21 cellular contexts compared by ENCODE assay signal in genomic region chr16:87707714-87708113, GRCh38.
"Had no signal": no experiment of that assay in that cellular context is flagged by ENCODE, and none has a peak within 500 bp of the region (broad histone marks: within the 10 kb centered on the region; RNA-seq: fewer than 3 reads in every experiment).

No MANE protein-coding gene starts in this region.

- H3K27ac Mint-ChIP-seq: nephron; stimulated activated memory B cell treated with anti-CD40 and anti-IgM and Interleukin-4, amounts not matched to agents 10 μg/mL and 1 μg/mL and 100 μg/mL, for 72 hours; stimulated activated naive CD8-positive, alpha-beta T cell treated with anti-CD3 and anti-CD28 coated beads, Interleukin-15, Interleukin-2, amounts not matched to agents 100 ng/mL and 50 ng/mL, for 24 hours had no signal

- H3K9me3 Mint-ChIP-seq: nephron; stimulated activated memory B cell treated with anti-CD40 and anti-IgM and Interleukin-4, amounts not matched to agents 10 μg/mL and 1 μg/mL and 100 μg/mL, for 72 hours; stimulated activated naive CD8-positive, alpha-beta T cell treated with anti-CD3 and anti-CD28 coated beads, Interleukin-15, Interleukin-2, amounts not matched to agents 100 ng/mL and 50 ng/mL, for 24 hours had no signal

- DNase-seq: effector memory CD4-positive, alpha-beta T cell; gastrocnemius medialis; islet precursor cell; left ventricle myocardium inferior; lower lobe of right lung; mesenchymal stem cell; midbrain; psoas muscle; retina; right lobe of liver; stimulated activated CD4-positive, alpha-beta T cell treated with anti-CD3 and anti-CD28 coated beads, Interleukin-4, amount 100 ng/mL, for 1 hour; stimulated activated CD8-positive, alpha-beta memory T cell treated with anti-CD3 and anti-CD28 coated beads, Interleukin-4, amount 100 ng/mL, for 48 hours; tibial artery; uterus had no signal

- H3K36me3 ChIP-seq: uterus had no signal

- H3K27me3 ChIP-seq: esophagus muscularis mucosa, gastrocnemius medialis, neutrophil, right lobe of liver, tibial artery, upper lobe of left lung, uterus had no signal

- H3K27me3 Mint-ChIP-seq: stimulated activated memory B cell treated with anti-CD40 and anti-IgM and Interleukin-4, amounts not matched to agents 10 μg/mL and 1 μg/mL and 100 μg/mL, for 72 hours; stimulated activated naive CD8-positive, alpha-beta T cell treated with anti-CD3 and anti-CD28 coated beads, Interleukin-15, Interleukin-2, amounts not matched to agents 100 ng/mL and 50 ng/mL, for 24 hours had no signal

- H3K27ac ChIP-seq: epithelial cell of prostate, esophagus muscularis mucosa, gastrocnemius medialis, left ventricle myocardium inferior, lower lobe of right lung, neutrophil, psoas muscle, right lobe of liver, tibial artery, upper lobe of left lung, uterus had no signal

- H3K4me3 ChIP-seq: esophagus muscularis mucosa, gastrocnemius medialis, left ventricle myocardium inferior, lower lobe of right lung, psoas muscle, right lobe of liver, tibial artery, upper lobe of left lung, uterus had no signal

- ATAC-seq: gastrocnemius medialis; lower lobe of right lung; psoas muscle; right lobe of liver; stimulated activated memory B cell treated with anti-CD40 and anti-IgM and Interleukin-4, amounts not matched to agents 10 μg/mL and 1 μg/mL and 100 μg/mL, for 72 hours had no signal

- H3K4me3 Mint-ChIP-seq: nephron; stimulated activated memory B cell treated with anti-CD40 and anti-IgM and Interleukin-4, amounts not matched to agents 10 μg/mL and 1 μg/mL and 100 μg/mL, for 72 hours; stimulated activated naive CD8-positive, alpha-beta T cell treated with anti-CD3 and anti-CD28 coated beads, Interleukin-15, Interleukin-2, amounts not matched to agents 100 ng/mL and 50 ng/mL, for 24 hours had no signal

- H3K9me3 ChIP-seq: esophagus muscularis mucosa, gastrocnemius medialis, left ventricle myocardium inferior, lower lobe of right lung, neutrophil, psoas muscle, right lobe of liver, tibial artery, upper lobe of left lung, uterus had no signal

- H3K4me1 ChIP-seq: gastrocnemius medialis, left ventricle myocardium inferior, lower lobe of right lung, psoas muscle, right lobe of liver, tibial artery, uterus had no signal
